Comparison of ENCODE assay signal across 10 cellular contexts in the genomic region with DNA sequence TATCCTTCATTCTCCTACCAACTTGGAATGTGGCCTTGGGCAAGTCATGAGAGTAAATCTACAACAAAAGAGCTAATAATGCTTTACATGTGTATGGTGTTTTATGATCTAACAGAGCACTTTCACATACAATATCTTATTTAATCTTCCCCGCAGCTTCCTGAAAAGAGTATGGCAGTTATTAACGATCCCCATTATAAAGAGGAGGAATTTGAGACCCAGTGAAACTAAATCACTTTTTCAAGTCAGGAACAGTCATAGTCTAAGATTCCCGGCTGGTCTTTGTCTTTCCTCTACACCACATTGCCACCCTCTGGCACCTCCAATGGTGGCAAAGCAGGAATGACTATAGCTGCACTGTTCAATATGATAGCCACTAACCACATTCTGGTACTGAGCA.
A peak's percentile ranks its signal among the peaks of the same experiment; 100 is the strongest.
DNase-seq lines count a peak whose midpoint lies in the region; ATAC-seq, FAIRE-seq and TF ChIP-seq lines count a peak whose summit lies in the region.
"Had no signal": no experiment of that assay in that cellular context is flagged by ENCODE, and none has a peak within 500 bp of the region (broad histone marks: within the 10 kb centered on the region; RNA-seq: fewer than 3 reads in every experiment).

No MANE protein-coding gene starts in this region.

- peak; percentile 5 for DNase-seq in COR-L47 (lab: John Stamatoyannopoulos, UW)
- DNase-seq in LHCN-M2 (ENCODE audit: low read depth) = peak; percentile 80
- DNase-seq in bronchial epithelial cell (ENCODE audit: low read depth) = peak; percentile 60
- peak; percentile 74 for DNase-seq in myocyte (ENCODE audit: low read depth)
- no peak for DNase-seq in NCI-H2227 (lab: John Stamatoyannopoulos, UW; ENCODE audit: unreplicated experiment)
- DNase-seq in stimulated activated naive B cell treated with anti-CD40 and anti-IgM and Interleukin-4, amounts not matched to agents 10 μg/mL and 1 μg/mL and 100 μg/mL, for 72 hours = no peak
- DNase-seq: NCI-H774 had no signal

- no peaks in the 10 kb centered on the region for H3K4me1 Mint-ChIP-seq in stimulated activated naive B cell treated with anti-CD40 and anti-IgM and Interleukin-4, amounts not matched to agents 10 μg/mL and 1 μg/mL and 100 μg/mL, for 72 hours

- no peaks in the 10 kb centered on the region for H3K27me3 ChIP-seq in bronchial epithelial cell (ENCODE audit: control insufficient read depth, insufficient read depth, low read length)

- H3K9me3 Mint-ChIP-seq in stimulated activated naive B cell treated with anti-CD40 and anti-IgM and Interleukin-4, amounts not matched to agents 10 μg/mL and 1 μg/mL and 100 μg/mL, for 72 hours = no peaks in the 10 kb centered on the region

- H3K27me3 Mint-ChIP-seq in stimulated activated naive B cell treated with anti-CD40 and anti-IgM and Interleukin-4, amounts not matched to agents 10 μg/mL and 1 μg/mL and 100 μg/mL, for 72 hours = peaks cover 5 to 13% of the 10 kb centered on the region in 2 donors

- no peaks in the 10 kb centered on the region for H3K36me3 Mint-ChIP-seq in stimulated activated naive B cell treated with anti-CD40 and anti-IgM and Interleukin-4, amounts not matched to agents 10 μg/mL and 1 μg/mL and 100 μg/mL, for 72 hours

- H3K36me3 ChIP-seq in bronchial epithelial cell (ENCODE audit: control insufficient read depth, insufficient read depth, low read length) = no peaks in the 10 kb centered on the region

- FAIRE-seq in bronchial epithelial cell (lab: Jason Lieb, UNC) = no peak
- FAIRE-seq: GM12891 had no signal

- no peak for ATAC-seq in GM18907 (IDR thresholded peaks at IDR 0.05; ENCODE audit: unreplicated experiment)
- ATAC-seq in GM18520 (IDR thresholded peaks at IDR 0.05; ENCODE audit: unreplicated experiment) = no peak
- no peak for ATAC-seq in stimulated activated naive B cell treated with anti-CD40 and anti-IgM and Interleukin-4, amounts not matched to agents 10 μg/mL and 1 μg/mL and 100 μg/mL, for 72 hours (replicated peaks)

- TF ChIP-seq CTCF in bronchial epithelial cell (IDR thresholded peaks at IDR 0.05; ENCODE audit: insufficient read depth, low read length, severe bottlenecking) = peak; percentile 42

- no peak overlapping the region for H3K27ac Mint-ChIP-seq in stimulated activated naive B cell treated with anti-CD40 and anti-IgM and Interleukin-4, amounts not matched to agents 10 μg/mL and 1 μg/mL and 100 μg/mL, for 72 hours

- no peak overlapping the region for H3K4me3 ChIP-seq in bronchial epithelial cell (ENCODE audit: low read depth, low read length)

- H3K4me3 Mint-ChIP-seq in stimulated activated naive B cell treated with anti-CD40 and anti-IgM and Interleukin-4, amounts not matched to agents 10 μg/mL and 1 μg/mL and 100 μg/mL, for 72 hours = no peak overlapping the region

Comparison
In these comparisons a context has a peak if more than half of its experiments do, and no peak if none do; other contexts are left out.
1. DNase-seq: peak in COR-L47 (single experiment), LHCN-M2 (single experiment), bronchial epithelial cell (single experiment) and myocyte (single experiment); none in NCI-H2227 (single experiment) and stimulated activated naive B cell treated with anti-CD40 and anti-IgM and Interleukin-4, amounts not matched to agents 10 μg/mL and 1 μg/mL and 100 μg/mL, for 72 hours (single experiment).